ENCODE assay signal across 1 cellular context in genomic region chr14:73458219-73458976, GRCh38.
TF ChIP-seq lines count a peak whose summit lies in the region.

Gene NUMB (minus strand): TSS chr14:73458546. CDS start chr14:73355751, 102,795 bp downstream.

TF ChIP-seq in K562, 482 proteins besides CTCF, POLR2A, EP300 and RAD21 (continued from another document and continues in another):
- TF ChIP-seq DEAF1 (CRISPR knock-in tag; IDR thresholded peaks at IDR 0.05) = no peak
- no peak for TF ChIP-seq ZNF239 (CRISPR knock-in tag; IDR thresholded peaks at IDR 0.05)
- TF ChIP-seq ZNF511 (CRISPR knock-in tag; IDR thresholded peaks at IDR 0.05) = no peak
- no peak for TF ChIP-seq SIX5 (IDR thresholded peaks at IDR 0.05; ENCODE audit: borderline replicate concordance in 1 of 2, insufficient read depth in 1 of 2, low read depth in 1 of 2, low read length in 2 of 2)
- TF ChIP-seq MEF2D (tag; conservative IDR thresholded peaks at IDR 0.05; ENCODE audit: low read depth) = no peak
- no peak for TF ChIP-seq MCM5 (IDR thresholded peaks at IDR 0.05; ENCODE audit: low read depth)
- TF ChIP-seq PHF20 (IDR thresholded peaks at IDR 0.05; ENCODE audit: partially characterized antibody) = no peak
- TF ChIP-seq ZFPM2 (CRISPR knock-in tag; IDR thresholded peaks at IDR 0.05) = no peak
- TF ChIP-seq TGIF2 (CRISPR knock-in tag; IDR thresholded peaks at IDR 0.05) = no peak
- TF ChIP-seq ZFP36 (IDR thresholded peaks at IDR 0.05; ENCODE audit: low read depth, low read length, partially characterized antibody) = no peak
- no peak for TF ChIP-seq ZNF507 (tag; conservative IDR thresholded peaks at IDR 0.05)
- no peak for TF ChIP-seq RBM14 (IDR thresholded peaks at IDR 0.05; ENCODE audit: borderline replicate concordance, insufficient read depth, low read depth, low read length)
- TF ChIP-seq ETV6 (IDR thresholded peaks at IDR 0.05; ENCODE audit: borderline replicate concordance in 1 of 2, low read depth in 2 of 2, low read length in 1 of 2) = no peak
- TF ChIP-seq ETV6 (CRISPR knock-in tag; IDR thresholded peaks at IDR 0.05; ENCODE audit: borderline replicate concordance) = no peak
- TF ChIP-seq ZNF165 (CRISPR knock-in tag; IDR thresholded peaks at IDR 0.05; ENCODE audit: borderline replicate concordance) = no peak
- no peak for TF ChIP-seq ZNF79 (CRISPR knock-in tag; IDR thresholded peaks at IDR 0.05; ENCODE audit: low read depth)
- TF ChIP-seq VEZF1 (CRISPR knock-in tag; IDR thresholded peaks at IDR 0.05) = peak; percentile 92
- TF ChIP-seq CBX5 (IDR thresholded peaks at IDR 0.05; ENCODE audit: borderline replicate concordance, low read depth) = no peak
- no peak for TF ChIP-seq MEF2A (IDR thresholded peaks at IDR 0.05; ENCODE audit: control insufficient read depth, low read depth, low read length)
- TF ChIP-seq ZNF445 (CRISPR knock-in tag; IDR thresholded peaks at IDR 0.05; ENCODE audit: low read depth) = no peak
- no peak for TF ChIP-seq CBFA2T2 (conservative IDR thresholded peaks at IDR 0.05)
- peak; percentile 87 for TF ChIP-seq CEBPZ (IDR thresholded peaks at IDR 0.05; ENCODE audit: borderline replicate concordance, low read depth, low read length)
- TF ChIP-seq ARID1B (IDR thresholded peaks at IDR 0.05) = no peak
- no peak for TF ChIP-seq MITF (IDR thresholded peaks at IDR 0.05)
- TF ChIP-seq ZNF263 (CRISPR knock-in tag; IDR thresholded peaks at IDR 0.05; ENCODE audit: borderline replicate concordance) = no peak
- TF ChIP-seq TEAD4 (IDR thresholded peaks at IDR 0.05; ENCODE audit: low read length) = no peak
- TF ChIP-seq TEAD4 (CRISPR knock-in tag; IDR thresholded peaks at IDR 0.05; ENCODE audit: borderline replicate concordance) = no peak
- no peak for TF ChIP-seq ATF4 (CRISPR knock-in tag; IDR thresholded peaks at IDR 0.05)
- TF ChIP-seq NR2F6 (CRISPR knock-in tag; IDR thresholded peaks at IDR 0.05) = no peak
- TF ChIP-seq CBX1 (IDR thresholded peaks at IDR 0.05; ENCODE audit: low read depth) = no peak
- no peak for TF ChIP-seq HDGF (IDR thresholded peaks at IDR 0.05)
- no peak for TF ChIP-seq HLTF (IDR thresholded peaks at IDR 0.05)
- no peak for TF ChIP-seq SOX6 (IDR thresholded peaks at IDR 0.05)
- TF ChIP-seq TCFL5 (CRISPR knock-in tag; conservative IDR thresholded peaks at IDR 0.05) = no peak
- TF ChIP-seq HSF4 (CRISPR knock-in tag; IDR thresholded peaks at IDR 0.05; ENCODE audit: borderline replicate concordance) = no peak
- TF ChIP-seq GMEB1 (CRISPR knock-in tag; IDR thresholded peaks at IDR 0.05) = no peak
- TF ChIP-seq NFYB (IDR thresholded peaks at IDR 0.05; ENCODE audit: extremely low read depth, insufficient read length) = peak; percentile 91
- no peak for TF ChIP-seq U2AF1 (optimal IDR thresholded peaks at IDR 0.05; ENCODE audit: low read depth, low read length)
- no peak for TF ChIP-seq BHLHE40 (IDR thresholded peaks at IDR 0.05; ENCODE audit: low read length)
- no peak for TF ChIP-seq WHSC1 (IDR thresholded peaks at IDR 0.05; ENCODE audit: low read length)
- TF ChIP-seq PHTF2 (CRISPR knock-in tag; IDR thresholded peaks at IDR 0.05) = no peak
- no peak for TF ChIP-seq ZNF280A (IDR thresholded peaks at IDR 0.05; ENCODE audit: low read depth, partially characterized antibody)
- TF ChIP-seq CEBPB (tag; IDR thresholded peaks at IDR 0.05) = peak; percentile 91
- TF ChIP-seq TCF3 (CRISPR knock-in tag; IDR thresholded peaks at IDR 0.05) = no peak
- no peak for TF ChIP-seq POLR2AphosphoS2 (IDR thresholded peaks at IDR 0.05; ENCODE audit: low read length)
- TF ChIP-seq SFPQ (IDR thresholded peaks at IDR 0.05; ENCODE audit: low read depth, low read length) = no peak
- TF ChIP-seq MXI1 (IDR thresholded peaks at IDR 0.05; ENCODE audit: low read depth, low read length) = no peak
- TF ChIP-seq STAT5A (IDR thresholded peaks at IDR 0.05; ENCODE audit: borderline replicate concordance, low read length) = no peak
- TF ChIP-seq ZBTB33 (CRISPR knock-in tag; IDR thresholded peaks at IDR 0.05) = no peak
- no peak for TF ChIP-seq SNAPC5 (CRISPR knock-in tag; IDR thresholded peaks at IDR 0.05)
- TF ChIP-seq SPI1 (IDR thresholded peaks at IDR 0.05; ENCODE audit: borderline replicate concordance, low read depth, low read length) = no peak
- no peak for TF ChIP-seq ILF3 (IDR thresholded peaks at IDR 0.05; ENCODE audit: borderline replicate concordance)
